18 cellular contexts compared by ENCODE assay signal in genomic region chr1:11530731-11531311, GRCh38. TPM values are rescaled to one million over a fixed set of nuclear protein-coding genes. Genes with fewer than 3 reads are reported as not detected.
A peak's percentile ranks its signal among the peaks of the same experiment; 100 is the strongest.
DNase-seq lines count a peak whose midpoint lies in the region; ATAC-seq, FAIRE-seq and TF ChIP-seq lines count a peak whose summit lies in the region.
"Had no signal": no experiment of that assay in that cellular context is flagged by ENCODE, and none has a peak within 500 bp of the region (broad histone marks: within the 10 kb centered on the region; RNA-seq: fewer than 3 reads in every experiment).

No MANE protein-coding gene starts in this region.

- ATAC-seq in GM23338 (no peak), HG02970 (IDR thresholded peaks at IDR 0.05; ENCODE audit: low FRiP score, unreplicated experiment) (no peak)
- ATAC-seq: GM12878, HepG2 had no signal

- DNase-seq in GM23338 (ENCODE audit: low spot score) (no peak), astrocyte (ENCODE audit: low read depth) (no peak), kidney (peak; percentile 56), neuronal stem cell (ENCODE audit: low spot score) (no peak), NCI-H524 (lab: John Stamatoyannopoulos, UW) (no peak), NCI-H69 (lab: John Stamatoyannopoulos, UW) (no peak), SKM-1 treated with dmso at 0.1 percent for 144 hours (lab: John Stamatoyannopoulos, UW; ENCODE audit: unreplicated experiment) (no peak)
- DNase-seq: C1 segment of cervical spinal cord; CD4-positive, alpha-beta memory T cell had no signal

- no peaks in the 10 kb centered on the region for H3K4me1 ChIP-seq in GM23338 (ENCODE audit: insufficient read depth)
- no peaks in the 10 kb centered on the region for H3K4me1 ChIP-seq in astrocyte (ENCODE audit: insufficient read depth, low read length)
- H3K4me1 ChIP-seq in kidney (ENCODE audit: control insufficient read depth in 1 of 2, insufficient read depth in 1 of 2, low read depth in 1 of 2, low read length in 2 of 2), result no peaks in the 10 kb centered on the region
- peaks cover 0 to 9% of the 10 kb centered on the region in 2 donors for H3K4me1 ChIP-seq in neuronal stem cell (ENCODE audit: control insufficient read depth in 2 of 2, insufficient read depth in 1 of 2, low read depth in 1 of 2, low read length in 2 of 2)
- H3K4me1 ChIP-seq: HAP-1 had no signal

- TF ChIP-seq CTCF in GM23338 (conservative IDR thresholded peaks at IDR 0.05; ENCODE audit: low read depth in 2 of 2), result no peak
- TF ChIP-seq CTCF in astrocyte (IDR thresholded peaks at IDR 0.05; ENCODE audit: insufficient read depth, low read depth, low read length), result no peak
- no peak for TF ChIP-seq CTCF in kidney (IDR thresholded peaks at IDR 0.05; ENCODE audit: borderline replicate concordance, extremely low read depth, insufficient read depth)

- H3K27me3 Mint-ChIP-seq in GM23338 (ENCODE audit: insufficient read depth, low read depth, poor library complexity), result peaks cover 12% of the 10 kb centered on the region
- peaks cover 48% of the 10 kb centered on the region for H3K27me3 Mint-ChIP-seq in astrocyte (ENCODE audit: low read depth, unreplicated experiment)
- H3K27me3 Mint-ChIP-seq: B cell; CD4-positive, alpha-beta memory T cell had no signal

- no peaks in the 10 kb centered on the region for H3K36me3 ChIP-seq in GM23338 (ENCODE audit: insufficient read depth)
- H3K36me3 ChIP-seq in astrocyte (ENCODE audit: insufficient read depth, low read length), result no peaks in the 10 kb centered on the region
- H3K36me3 ChIP-seq in kidney (ENCODE audit: control insufficient read depth in 1 of 2, insufficient read depth in 2 of 2, low read length in 2 of 2), result no peaks in the 10 kb centered on the region
- H3K36me3 ChIP-seq in neuronal stem cell (replicated peaks in 1 of 2; ENCODE audit: control insufficient read depth in 2 of 2, insufficient read depth in 2 of 2, low read length in 2 of 2), result peaks cover 0 to 1% of the 10 kb centered on the region in 2 donors
- H3K36me3 ChIP-seq: HAP-1 had no signal

- no peak overlapping the region for H3K27ac ChIP-seq in GM23338 (ENCODE audit: low read depth)
- no peak overlapping the region for H3K27ac ChIP-seq in astrocyte (ENCODE audit: low read depth, low read length)
- no peak overlapping the region for H3K27ac ChIP-seq in kidney (ENCODE audit: low read depth in 2 of 2, low read length in 2 of 2)
- H3K27ac ChIP-seq in neuronal stem cell (replicated peaks; ENCODE audit: low read length), result no peak overlapping the region

- no peak overlapping the region for H4K91ac ChIP-seq in neuronal stem cell (ENCODE audit: low read depth, low read length, poor library complexity)

- no peak overlapping the region for H3K4ac ChIP-seq in neuronal stem cell (ENCODE audit: low read length)

- H4K20me1 ChIP-seq in GM23338 (replicated peaks; ENCODE audit: insufficient read depth) (no peaks in the 10 kb centered on the region), astrocyte (ENCODE audit: insufficient read depth, low read length) (no peaks in the 10 kb centered on the region)

- peaks cover 5% of the 10 kb centered on the region; the same call in 1 of the 3 replicates for H3K36me3 Mint-ChIP-seq in GM23338 (ENCODE audit: low read depth)
- no peaks in the 10 kb centered on the region for H3K36me3 Mint-ChIP-seq in astrocyte (ENCODE audit: low read depth, unreplicated experiment)
- H3K36me3 Mint-ChIP-seq: CD4-positive, alpha-beta memory T cell had no signal

- H2BK120ac ChIP-seq in neuronal stem cell (ENCODE audit: low read depth, low read length), result no peak overlapping the region

- H2AK5ac ChIP-seq in neuronal stem cell (ENCODE audit: low read depth, low read length), result peak overlapping the region; percentile 45

- peak overlapping the region; percentile 44 for H3K18ac ChIP-seq in neuronal stem cell (ENCODE audit: low read length)

- H2AFZ ChIP-seq in GM23338 (no peak overlapping the region), astrocyte (ENCODE audit: low read depth, low read length) (no peak overlapping the region), neuronal stem cell (ENCODE audit: low read length) (no peak overlapping the region)

- no peaks in the 10 kb centered on the region for H3K9me3 ChIP-seq in astrocyte (ENCODE audit: insufficient read depth, low read depth, low read length)
- H3K9me3 ChIP-seq in kidney (ENCODE audit: control insufficient read depth in 1 of 2, low read length in 2 of 2), result no peaks in the 10 kb centered on the region
- no peaks in the 10 kb centered on the region for H3K9me3 ChIP-seq in neuronal stem cell (replicated peaks in 1 of 2; ENCODE audit: control insufficient read depth in 2 of 2, insufficient read depth in 1 of 2, low read depth in 1 of 2, low read length in 2 of 2)
- H3K9me3 ChIP-seq: HAP-1 had no signal

- H3K4me3 Mint-ChIP-seq in GM23338 (no peak overlapping the region), astrocyte (ENCODE audit: unreplicated experiment) (no peak overlapping the region)
- H3K4me3 Mint-ChIP-seq: B cell; CD4-positive, alpha-beta memory T cell had no signal

- H3K79me2 ChIP-seq in GM23338 (replicated peaks; ENCODE audit: insufficient read depth) (no peaks in the 10 kb centered on the region), astrocyte (ENCODE audit: insufficient read depth, low read length) (no peaks in the 10 kb centered on the region)

- no peaks in the 10 kb centered on the region for H3K9me3 Mint-ChIP-seq in GM23338
- no peaks in the 10 kb centered on the region for H3K9me3 Mint-ChIP-seq in astrocyte (ENCODE audit: unreplicated experiment)
- H3K9me3 Mint-ChIP-seq: CD4-positive, alpha-beta memory T cell had no signal

- H2BK5ac ChIP-seq in neuronal stem cell (ENCODE audit: low read length), result no peak overlapping the region

- FAIRE-seq in astrocyte (lab: Jason Lieb, UNC) (no peak), kidney (lab: Jason Lieb, UNC) (no peak)
- FAIRE-seq: A204.1, GM12878, H1, HepG2, HTR-8/SVneo had no signal

- H4K8ac ChIP-seq in neuronal stem cell (ENCODE audit: low read depth, low read length), result no peak overlapping the region

- peak overlapping the region; percentile 78 for H2BK12ac ChIP-seq in neuronal stem cell (ENCODE audit: low read length)

- H3K4me2 ChIP-seq in GM23338, result no peak overlapping the region
- no peak overlapping the region for H3K4me2 ChIP-seq in astrocyte (ENCODE audit: low read length)
- H3K4me2 ChIP-seq in neuronal stem cell (ENCODE audit: insufficient read depth, low read length, poor library complexity, severe bottlenecking), result no peak overlapping the region

- peaks cover 2% of the 10 kb centered on the region for H3K79me1 ChIP-seq in neuronal stem cell (ENCODE audit: low read depth, low read length)

- no CpG with 5 or more reads among the region's 15 CpGs for WGBS in neuronal stem cell (ENCODE audit: extremely low coverage in 2 of 2, insufficient read length in 2 of 2, insufficient replicate concordance in 1 of 2), 2 donors

- no peaks in the 10 kb centered on the region for H3F3A ChIP-seq in GM23338 (replicated peaks; ENCODE audit: low read depth)

- intact Hi-C loops in kidney (cut with DNase I), result no loop called here

- H2BK15ac ChIP-seq in neuronal stem cell (ENCODE audit: low read length), result peak overlapping the region; percentile 38

- H3K9me2 ChIP-seq in GM23338 (ENCODE audit: insufficient read depth), result no peaks in the 10 kb centered on the region

- no peak overlapping the region for H3K9ac ChIP-seq in astrocyte (ENCODE audit: low read length)
- H3K9ac ChIP-seq in kidney (ENCODE audit: low read length in 2 of 2), result no peak overlapping the region
- H3K9ac ChIP-seq in neuronal stem cell (ENCODE audit: low read depth, low read length, poor library complexity), result no peak overlapping the region

- H3K14ac ChIP-seq in neuronal stem cell (ENCODE audit: low read length), result peak overlapping the region; percentile 44

- H3K27me3 ChIP-seq in GM23338 (ENCODE audit: insufficient read depth) (no peaks in the 10 kb centered on the region), astrocyte (ENCODE audit: insufficient read depth, low read length) (no peaks in the 10 kb centered on the region), neuronal stem cell (ENCODE audit: control insufficient read depth in 3 of 3, insufficient read depth in 3 of 3, low read depth in 1 of 3, low read length in 3 of 3) (no peaks in the 10 kb centered on the region)

- H3K4me1 Mint-ChIP-seq in GM23338 (no peaks in the 10 kb centered on the region; the same call in 2 of the 3 replicates), astrocyte (ENCODE audit: low read depth, unreplicated experiment) (no peaks in the 10 kb centered on the region)
- H3K4me1 Mint-ChIP-seq: B cell; CD4-positive, alpha-beta memory T cell had no signal

- H3K27ac Mint-ChIP-seq in GM23338 (0 out of 2 replicates have a peak overlapping the region, but pooled peaks have one; percentile 21), astrocyte (ENCODE audit: unreplicated experiment) (peak overlapping the region; percentile 53)
- H3K27ac Mint-ChIP-seq: B cell; CD4-positive, alpha-beta memory T cell had no signal

- no peak overlapping the region for H3K4me3 ChIP-seq in GM23338
- H3K4me3 ChIP-seq in astrocyte (ENCODE audit: insufficient read depth, low read depth, low read length), result no peak overlapping the region
- H3K4me3 ChIP-seq in kidney (ENCODE audit: low read length in 2 of 2), result no peak overlapping the region
- H3K4me3 ChIP-seq in neuronal stem cell (ENCODE audit: low read length in 2 of 2), result no peak overlapping the region
- H3K4me3 ChIP-seq: GM12878, HAP-1 had no signal

- H3K23ac ChIP-seq in neuronal stem cell (ENCODE audit: low read depth, low read length, poor library complexity), result peak overlapping the region; percentile 6

TF ChIP-seq in GM23338, 12 proteins besides CTCF, POLR2A, EP300 and RAD21 (continues in another document):
- TF ChIP-seq EZH2 (IDR thresholded peaks at IDR 0.05; ENCODE audit: low read depth, unreplicated experiment), result no peak
- no peak for TF ChIP-seq POLR2AphosphoS5 (IDR thresholded peaks at IDR 0.05; ENCODE audit: low read depth)
- no peak for TF ChIP-seq NANOG (IDR thresholded peaks at IDR 0.05; ENCODE audit: borderline replicate concordance)
- no peak for TF ChIP-seq STAT1 (IDR thresholded peaks at IDR 0.05; ENCODE audit: unreplicated experiment)
- no peak for TF ChIP-seq ZNF114 (CRISPR knock-in tag; IDR thresholded peaks at IDR 0.05)
- TF ChIP-seq CREB1 (CRISPR knock-in tag; IDR thresholded peaks at IDR 0.05; ENCODE audit: low read depth), result no peak

RNA-seq across cellular contexts. Expression of gene DISP3, which starts 51.9 kb away (rescaled TPM):
- total RNA-seq in GM23338 (2014; rRNA removed; shearing (Covaris generic)), result 7.8 and 11.1 TPM in 2 replicates
- 3.2 and 3.9 TPM in 2 replicates for polyA plus RNA-seq in GM23338 (2016; fragmentation: Nextera tagmentation; extraction: Ambion mirVana)
- 0.32 and 0.34 TPM in 2 replicates for total RNA-seq in astrocyte
- 0.19 TPM for total RNA-seq in kidney
- polyA plus RNA-seq in kidney (ENCODE audit: insufficient read depth, low read depth, low replicate concordance), result not detected
- polyA plus RNA-seq in neuronal stem cell (2013, experiment 1 of 2), result 1.1 TPM
- 1.3 TPM for polyA plus RNA-seq in neuronal stem cell (2013, experiment 2 of 2)
- total RNA-seq: G401 had no signal
